Comparison of ENCODE assay signal across 1 cellular context in the genomic region with DNA sequence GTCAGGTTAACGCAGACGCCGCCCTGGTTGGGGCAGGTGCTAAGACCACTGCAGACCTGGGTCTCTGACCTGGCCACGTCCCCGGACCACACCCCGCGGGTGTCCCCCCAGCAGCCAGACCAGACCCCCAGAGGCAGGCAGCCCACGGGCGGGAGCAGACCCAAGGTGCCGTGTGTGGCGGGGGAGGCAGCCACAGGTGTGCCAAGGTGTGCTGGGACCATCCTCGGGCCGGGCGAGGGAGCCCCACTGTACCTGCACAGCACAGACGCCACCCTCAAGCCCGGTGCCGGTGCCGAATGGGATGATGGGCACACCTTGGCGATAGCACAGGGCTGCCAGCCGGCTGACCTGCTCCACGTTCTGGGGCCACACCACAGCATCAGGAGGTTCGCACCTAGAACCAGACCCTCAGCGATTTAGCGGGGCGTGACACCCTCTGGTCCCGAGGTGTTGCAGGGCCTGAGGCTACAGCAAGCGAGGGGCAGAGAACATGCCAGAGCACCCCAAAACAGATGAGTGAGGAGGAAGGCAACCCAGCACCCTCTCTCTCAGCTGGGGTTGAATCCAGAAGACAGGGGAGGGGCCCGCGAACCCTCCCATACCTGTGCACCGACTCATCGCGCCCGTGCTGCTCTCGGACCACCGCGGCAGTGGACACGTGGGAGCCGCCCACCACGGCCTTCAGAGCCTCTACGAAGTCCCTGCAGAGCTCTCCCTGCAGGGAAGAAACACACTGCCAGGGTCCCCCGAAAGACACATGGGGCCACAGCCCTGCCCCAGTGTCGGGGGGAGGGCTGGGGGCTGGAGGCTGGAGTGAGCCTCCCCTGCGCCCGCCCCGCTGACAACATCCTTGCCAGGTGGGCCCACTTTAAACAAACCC.
TF ChIP-seq lines count a peak whose summit lies in the region.

No MANE protein-coding gene starts in this region.

TF ChIP-seq in HepG2, 621 proteins besides CTCF, POLR2A, EP300 and RAD21:
- no peak for TF ChIP-seq KDM3A (CRISPR knock-in tag; IDR thresholded peaks at IDR 0.05; ENCODE audit: low read depth)
- 0 out of 2 replicates have a peak, but pooled peaks have one; percentile 22 for TF ChIP-seq ZFY (CRISPR knock-in tag; IDR thresholded peaks at IDR 0.05)
- TF ChIP-seq ZFP91 (CRISPR knock-in tag; IDR thresholded peaks at IDR 0.05; ENCODE audit: borderline replicate concordance), result peak; percentile 32; the same call in 1 of the 2 replicates
- 0 out of 2 replicates have a peak, but pooled peaks have one; percentile 20 for TF ChIP-seq ZNF777 (CRISPR knock-in tag; IDR thresholded peaks at IDR 0.05)
- 0 out of 2 replicates have a peak, but pooled peaks have one; percentile 42 for TF ChIP-seq ZNF235 (CRISPR knock-in tag; IDR thresholded peaks at IDR 0.05; ENCODE audit: borderline replicate concordance)
- TF ChIP-seq AGO2 (optimal IDR thresholded peaks at IDR 0.05; ENCODE audit: low read depth, low read length), result peak; percentile 70
- 0 out of 2 replicates have a peak, but pooled peaks have one; percentile 6 for TF ChIP-seq HNRNPL (IDR thresholded peaks at IDR 0.05; ENCODE audit: low read depth, low read length)
- peak; percentile 36 for TF ChIP-seq MED8 (CRISPR knock-in tag; IDR thresholded peaks at IDR 0.05; ENCODE audit: insufficient replicate concordance)
- TF ChIP-seq TEAD3 (CRISPR knock-in tag; optimal IDR thresholded peaks at IDR 0.05; ENCODE audit: borderline replicate concordance), result no peak
- TF ChIP-seq, protein P1, sequence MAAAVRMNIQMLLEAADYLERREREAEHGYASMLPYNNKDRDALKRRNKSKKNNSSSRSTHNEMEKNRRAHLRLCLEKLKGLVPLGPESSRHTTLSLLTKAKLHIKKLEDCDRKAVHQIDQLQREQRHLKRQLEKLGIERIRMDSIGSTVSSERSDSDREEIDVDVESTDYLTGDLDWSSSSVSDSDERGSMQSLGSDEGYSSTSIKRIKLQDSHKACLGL (CRISPR knock-in tag; IDR thresholded peaks at IDR 0.05), result peak; percentile 57; the same call in 1 of the 2 replicates
- TF ChIP-seq HOXA3 (CRISPR knock-in tag; IDR thresholded peaks at IDR 0.05), result peak; percentile 14; the same call in 1 of the 2 replicates
- 0 out of 2 replicates have a peak, but pooled peaks have one; percentile 37 for TF ChIP-seq KDM5B (CRISPR knock-in tag; IDR thresholded peaks at IDR 0.05; ENCODE audit: borderline replicate concordance)
- TF ChIP-seq CHCHD3 (CRISPR knock-in tag; IDR thresholded peaks at IDR 0.05), result no peak
- peak; percentile 54; the same call in 1 of the 2 replicates for TF ChIP-seq AKAP8 (CRISPR knock-in tag; IDR thresholded peaks at IDR 0.05)
